Comparison of ENCODE assay signal across 26 cellular contexts in genomic region chr7:16204953-16205352, GRCh38.
DNase-seq lines count a peak whose midpoint lies in the region; ATAC-seq and TF ChIP-seq lines count a peak whose summit lies in the region.
"Had no signal": no experiment of that assay in that cellular context is flagged by ENCODE, and none has a peak within 500 bp of the region (broad histone marks: within the 10 kb centered on the region; RNA-seq: fewer than 3 reads in every experiment).

No MANE protein-coding gene starts in this region.

- H3K27ac Mint-ChIP-seq in nephron progenitor cell = no peak overlapping the region
- H3K27ac Mint-ChIP-seq: activated CD4-positive, alpha-beta T cell treated with anti-CD3 and anti-CD28 coated beads for 36 hours; activated CD8-positive, alpha-beta T cell treated with anti-CD3 and anti-CD28 coated beads for 36 hours; activated naive CD4-positive, alpha-beta T cell treated with anti-CD3 and anti-CD28 coated beads for 36 hours; dendritic cell treated with granulocyte-macrophage colony-stimulating factor and Interleukin-4, amounts not matched to agents 40 ng/mL and 50 ng/mL, for 4 days; nephron had no signal

- H3K4me3 ChIP-seq in H7 (ENCODE audit: insufficient read depth, low read depth, low read length) (no peak overlapping the region), SK-N-MC (no peak overlapping the region), thoracic aorta (no peak overlapping the region), colonic mucosa (no peak overlapping the region), ascending aorta (no peak overlapping the region)
- H3K4me3 ChIP-seq: BLaER1, body of pancreas, stomach, tibial artery had no signal

- intact Hi-C loops in colonic mucosa (cut with DNase I) (no loop called here), ascending aorta (cut with DNase I) (no loop called here)

- no peaks in the 10 kb centered on the region for H3K9me3 ChIP-seq in SK-N-MC (ENCODE audit: low read depth, low read length)
- no peaks in the 10 kb centered on the region for H3K9me3 ChIP-seq in thoracic aorta
- H3K9me3 ChIP-seq in colonic mucosa = no peaks in the 10 kb centered on the region
- H3K9me3 ChIP-seq in ascending aorta = no peaks in the 10 kb centered on the region
- H3K9me3 ChIP-seq: body of pancreas, stomach, tibial artery had no signal

- no peaks in the 10 kb centered on the region for H3K27me3 Mint-ChIP-seq in nephron progenitor cell (ENCODE audit: low read depth, poor library complexity)
- H3K27me3 Mint-ChIP-seq: activated CD4-positive, alpha-beta T cell treated with anti-CD3 and anti-CD28 coated beads for 36 hours; activated CD8-positive, alpha-beta T cell treated with anti-CD3 and anti-CD28 coated beads for 36 hours; dendritic cell treated with granulocyte-macrophage colony-stimulating factor and Interleukin-4, amounts not matched to agents 40 ng/mL and 50 ng/mL, for 4 days had no signal

- H3K4me3 Mint-ChIP-seq in nephron progenitor cell = no peak overlapping the region
- H3K4me3 Mint-ChIP-seq: activated CD4-positive, alpha-beta T cell treated with anti-CD3 and anti-CD28 coated beads for 36 hours; activated CD8-positive, alpha-beta T cell treated with anti-CD3 and anti-CD28 coated beads for 36 hours; activated naive CD4-positive, alpha-beta T cell treated with anti-CD3 and anti-CD28 coated beads for 36 hours; central memory CD8-positive, alpha-beta T cell; dendritic cell treated with granulocyte-macrophage colony-stimulating factor and Interleukin-4, amounts not matched to agents 40 ng/mL and 50 ng/mL, for 4 days; nephron had no signal

- no peaks in the 10 kb centered on the region for H3K9me3 Mint-ChIP-seq in nephron progenitor cell
- H3K9me3 Mint-ChIP-seq: activated CD8-positive, alpha-beta T cell treated with anti-CD3 and anti-CD28 coated beads for 36 hours; activated naive CD4-positive, alpha-beta T cell treated with anti-CD3 and anti-CD28 coated beads for 36 hours; central memory CD8-positive, alpha-beta T cell; nephron had no signal

- H3K36me3 Mint-ChIP-seq in nephron progenitor cell (ENCODE audit: low read depth) = no peaks in the 10 kb centered on the region

- H3K4me1 ChIP-seq in thoracic aorta (ENCODE audit: control insufficient read depth in 1 of 2, low read depth in 2 of 2) (no peaks in the 10 kb centered on the region), colonic mucosa (peaks cover 7% of the 10 kb centered on the region), ascending aorta (no peaks in the 10 kb centered on the region)
- H3K4me1 ChIP-seq: BLaER1, body of pancreas, parathyroid adenoma, stomach, tibial artery had no signal

- no peak overlapping the region for H3K27ac ChIP-seq in SK-N-MC
- H3K27ac ChIP-seq in thoracic aorta = no peak overlapping the region
- H3K27ac ChIP-seq in colonic mucosa = no peak overlapping the region
- H3K27ac ChIP-seq in ascending aorta = no peak overlapping the region
- H3K27ac ChIP-seq: BLaER1, body of pancreas, parathyroid adenoma, stomach, tibial artery had no signal

- DNase-seq in H7 = peak; percentile 1
- no peak for DNase-seq in SK-N-MC (ENCODE audit: low read depth, low spot score)
- peak; percentile 5 for DNase-seq in iPS-NIHi11 (ENCODE audit: low spot score)
- no peak for DNase-seq in thoracic aorta (ENCODE audit: low spot score)
- DNase-seq in nephron progenitor cell = no peak
- DNase-seq in colonic mucosa = no peak
- DNase-seq in ascending aorta (ENCODE audit: low spot score in 2 of 2) = no peak
- DNase-seq: activated CD4-positive, alpha-beta T cell treated with anti-CD3 and anti-CD28 coated beads for 36 hours; activated CD8-positive, alpha-beta T cell treated with anti-CD3 and anti-CD28 coated beads for 36 hours; activated naive CD4-positive, alpha-beta T cell treated with anti-CD3 and anti-CD28 coated beads for 36 hours; body of pancreas; DMS53; head of caudate nucleus; kidney glomerular epithelial cell; NCI-H1930; NCI-H524 treated with DMSO at 0.1 percent for 48 hours; right cardiac atrium; stomach; tibial artery had no signal

- H3K36me3 ChIP-seq in H7 (replicated peaks; ENCODE audit: control insufficient read depth, insufficient read depth, low read length) (no peaks in the 10 kb centered on the region), SK-N-MC (ENCODE audit: insufficient read depth, low read length) (no peaks in the 10 kb centered on the region), thoracic aorta (no peaks in the 10 kb centered on the region), colonic mucosa (no peaks in the 10 kb centered on the region), ascending aorta (no peaks in the 10 kb centered on the region)
- H3K36me3 ChIP-seq: BLaER1, stomach, tibial artery had no signal

- H3K9ac ChIP-seq in SK-N-MC (ENCODE audit: insufficient read length) (peak overlapping the region; percentile 20), colonic mucosa (ENCODE audit: low read depth in 2 of 2, low read length in 2 of 2) (no peak overlapping the region)
- H3K9ac ChIP-seq: BLaER1, parathyroid adenoma had no signal

- H3K27me3 ChIP-seq in H7 (ENCODE audit: control insufficient read depth, insufficient read depth, low read length) (no peaks in the 10 kb centered on the region), thoracic aorta (replicated peaks; ENCODE audit: insufficient read depth) (no peaks in the 10 kb centered on the region), colonic mucosa (no peaks in the 10 kb centered on the region), ascending aorta (no peaks in the 10 kb centered on the region)
- H3K27me3 ChIP-seq: BLaER1, body of pancreas, stomach, tibial artery had no signal

- TF ChIP-seq CTCF in thoracic aorta (IDR thresholded peaks at IDR 0.05) (no peak), nephron progenitor cell (IDR thresholded peaks at IDR 0.05) (no peak), colonic mucosa (IDR thresholded peaks at IDR 0.05) (no peak), ascending aorta (IDR thresholded peaks at IDR 0.05) (no peak)

- ATAC-seq in thoracic aorta (ENCODE audit: insufficient number of reproducible peaks, low FRiP score, low read depth) = peak; percentile 34
- ATAC-seq: activated CD4-positive, alpha-beta T cell treated with anti-CD3 and anti-CD28 coated beads for 36 hours; activated CD8-positive, alpha-beta T cell treated with anti-CD3 and anti-CD28 coated beads for 36 hours; body of pancreas; esophagus mucosa; Right ventricle myocardium inferior had no signal

- H3K4me1 Mint-ChIP-seq in nephron progenitor cell = peaks cover 6% of the 10 kb centered on the region
- H3K4me1 Mint-ChIP-seq: activated CD4-positive, alpha-beta T cell treated with anti-CD3 and anti-CD28 coated beads for 36 hours; central memory CD8-positive, alpha-beta T cell had no signal

Comparison
In these comparisons a context has a peak if more than half of its experiments do, and no peak if none do; other contexts are left out.
1. DNase-seq: peak in H7 (single experiment) and iPS-NIHi11 (single experiment); none in SK-N-MC (single experiment), thoracic aorta (single experiment), nephron progenitor cell (single experiment), colonic mucosa (single experiment) and ascending aorta (0 of 2).